ENCODE assay signal across 19 cellular contexts in genomic region chr3:172848910-172849309, GRCh38.
DNase-seq lines count a peak whose midpoint lies in the region; ATAC-seq and TF ChIP-seq lines count a peak whose summit lies in the region.
"Had no signal": no experiment of that assay in that cellular context is flagged by ENCODE, and none has a peak within 500 bp of the region (broad histone marks: within the 10 kb centered on the region; RNA-seq: fewer than 3 reads in every experiment).

No MANE protein-coding gene starts in this region.

- no peak for TF ChIP-seq POLR2A in vagina (IDR thresholded peaks at IDR 0.05)

- ATAC-seq in GM21786 (IDR thresholded peaks at IDR 0.05; ENCODE audit: unreplicated experiment) = no peak
- ATAC-seq: A549, left cardiac atrium, Panc1, pancreas had no signal

- H3K4me1 ChIP-seq in A673 (ENCODE audit: insufficient read depth, low read length, poor library complexity, severe bottlenecking) (peaks cover 29% of the 10 kb centered on the region), vagina (no peaks in the 10 kb centered on the region)
- H3K4me1 ChIP-seq: A549, Caco-2 had no signal

- BruUV-seq in A673 (replicated peaks; lab: Mats Ljungman, UMichigan) = no TSS peak

- H3K9me3 ChIP-seq in A673 (ENCODE audit: low read depth, low read length, poor library complexity, severe bottlenecking) = no peaks in the 10 kb centered on the region
- no peaks in the 10 kb centered on the region for H3K9me3 ChIP-seq in vagina
- H3K9me3 ChIP-seq: A549, Caco-2, pancreas had no signal

- no peaks in the 10 kb centered on the region for H3K27me3 ChIP-seq in A673 (replicated peaks; ENCODE audit: insufficient read depth, low read depth, low read length, poor library complexity)
- H3K27me3 ChIP-seq in vagina = no peaks in the 10 kb centered on the region
- H3K27me3 ChIP-seq: pancreas had no signal

- intact Hi-C loops in A673 (cut with micrococcal nuclease; ENCODE audit: unreplicated experiment) (no loop called here), vagina (cut with DNase I) (no loop called here)

- no peaks in the 10 kb centered on the region for H3K36me3 ChIP-seq in A673 (ENCODE audit: insufficient read depth, low read length, poor library complexity, severe bottlenecking)
- H3K36me3 ChIP-seq in vagina = no peaks in the 10 kb centered on the region
- H3K36me3 ChIP-seq: pancreas had no signal

- peak; percentile 76 for DNase-seq in A673 (ENCODE audit: low spot score)
- peak; percentile 32 for DNase-seq in HT1080 (ENCODE audit: low read depth)
- peak; percentile 28 for DNase-seq in astrocyte of the hippocampus (ENCODE audit: low read depth, low spot score)
- DNase-seq in foreskin melanocyte = peak; percentile 13
- DNase-seq in vagina (ENCODE audit: extremely low spot score in 2 of 2) = no peak
- no peak for DNase-seq in NCI-H524 (lab: John Stamatoyannopoulos, UW)
- no peak for DNase-seq in activated CD4-positive, alpha-beta T cell treated with anti-CD3 and anti-CD28 coated beads for 4 hours
- DNase-seq: activated CD4-positive, alpha-beta T cell treated with anti-CD3 and anti-CD28 coated beads for 1 hour; activated CD8-positive, alpha-beta memory T cell treated with anti-CD3 and anti-CD28 coated beads, Interleukin-2, amount 50 U/mL, for 4 hours; activated naive CD4-positive, alpha-beta T cell treated with Interleukin-2 at 50 U/mL for 16 hours; Caco-2; Karpas-422; left cardiac atrium; NCI-H1694; pancreas; stimulated activated CD4-positive, alpha-beta T cell treated with anti-CD3 and anti-CD28 coated beads, Interleukin-12 subunit alpha, Interleukin-12 subunit beta, amount 100 ng/mL, for 4 hours had no signal

- CTCF ChIA-PET in A673 (lab: Charles Lee) = no interaction called here

- no peak for TF ChIP-seq CTCF in A673 (conservative IDR thresholded peaks at IDR 0.05; ENCODE audit: low read depth, low read length)
- TF ChIP-seq CTCF in vagina (IDR thresholded peaks at IDR 0.05) = no peak

- H3K27ac ChIP-seq in A673 (ENCODE audit: low read depth, low read length, poor library complexity, severe bottlenecking) (no peak overlapping the region), vagina (no peak overlapping the region)
- H3K27ac ChIP-seq: A549, pancreas had no signal

- H3K4me3 ChIP-seq in A673 (ENCODE audit: low read depth, low read length, poor library complexity, severe bottlenecking) (no peak overlapping the region), vagina (no peak overlapping the region)
- H3K4me3 ChIP-seq: A549, pancreas had no signal

- POLR2A ChIA-PET in A673 (lab: Charles Lee; ENCODE audit: low non-redundant PET) = no interaction called here

Comparison
In these comparisons a context has a peak if more than half of its experiments do, and no peak if none do; other contexts are left out.
1. DNase-seq: peak in A673 (single experiment), HT1080 (single experiment), astrocyte of the hippocampus (single experiment) and foreskin melanocyte (single experiment); none in vagina (0 of 2), NCI-H524 (0 of 2) and activated CD4-positive, alpha-beta T cell treated with anti-CD3 and anti-CD28 coated beads for 4 hours (0 of 2).